8 cellular contexts compared by ENCODE assay signal in the genomic region with DNA sequence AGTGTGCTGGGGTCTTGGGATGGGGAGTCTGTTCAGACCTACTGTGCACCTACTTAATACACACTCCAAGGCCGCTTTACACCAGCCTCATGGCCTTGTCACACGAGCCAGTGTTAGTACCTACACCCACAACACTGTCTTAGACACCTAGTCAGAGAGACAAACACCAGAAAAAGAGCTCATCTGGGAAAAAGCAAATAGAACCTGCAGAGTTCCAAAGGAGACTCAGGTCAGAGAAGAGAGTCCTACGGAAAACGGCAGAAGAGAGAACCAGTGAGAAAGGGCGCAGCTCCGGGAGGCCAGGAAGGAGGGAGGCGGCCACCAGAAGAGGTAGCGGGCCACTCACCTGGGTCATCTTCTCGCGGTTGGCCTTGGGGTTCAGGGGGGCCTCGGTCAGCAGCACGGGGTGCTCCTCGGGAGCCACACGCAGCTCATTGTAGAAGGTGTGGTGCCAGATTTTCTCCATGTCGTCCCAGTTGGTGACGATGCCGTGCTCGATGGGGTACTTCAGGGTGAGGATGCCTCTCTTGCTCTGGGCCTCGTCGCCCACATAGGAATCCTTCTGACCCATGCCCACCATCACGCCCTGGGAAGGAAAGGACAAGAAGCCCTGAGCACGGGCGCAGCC. TPM values are rescaled to one million over a fixed set of nuclear protein-coding genes. Genes with fewer than 3 reads are reported as not detected.
A peak's percentile ranks its signal among the peaks of the same experiment; 100 is the strongest.
DNase-seq lines count a peak whose midpoint lies in the region; ATAC-seq and TF ChIP-seq lines count a peak whose summit lies in the region.

No MANE protein-coding gene starts in this region.

- no peak overlapping the region for H2BK12ac ChIP-seq in H9 (ENCODE audit: insufficient read length, low read depth, low read length)

- H3K9me3 ChIP-seq in H9 (ENCODE audit: control insufficient read depth, low read depth, low read length) (no peaks in the 10 kb centered on the region), left ventricle myocardium inferior (replicated peaks) (no peaks in the 10 kb centered on the region), skeletal muscle tissue (ENCODE audit: control insufficient read depth in 3 of 3, low read length in 3 of 3) (no peaks in the 10 kb centered on the region)

- no peak overlapping the region for H3K23ac ChIP-seq in H9 (ENCODE audit: insufficient read length, low read depth, low read length)

- peak overlapping the region; percentile 69 for H3K4me2 ChIP-seq in H9 (ENCODE audit: insufficient read depth, insufficient read length, low read length)

- POLR2A ChIA-PET in WTC11 (lab: Charles Lee) = interaction anchor here (0.9 to 1.0 kb wide), 2 partner anchors 10 to 136 kb away, joined by 3 read pairs; no protein-coding TSS in a partner anchor

- H3K27me3 Mint-ChIP-seq in H9 (ENCODE audit: low read depth) = peaks cover 33% of the 10 kb centered on the region
- peaks cover 6% of the 10 kb centered on the region; the same call in 1 of the 2 replicates for H3K27me3 Mint-ChIP-seq in WTC11 (ENCODE audit: low read depth)

- H3K27ac ChIP-seq in H9 (ENCODE audit: insufficient read length, low read depth, low read length) = peak overlapping the region; percentile 1
- peak overlapping the region; percentile 100 for H3K27ac ChIP-seq in left ventricle myocardium inferior (replicated peaks)
- H3K27ac ChIP-seq in skeletal muscle tissue (ENCODE audit: low read depth, low read length) = peak overlapping the region; percentile 100

- H3K79me2 ChIP-seq in H9 (ENCODE audit: insufficient read depth, low read length) = peaks cover 4% of the 10 kb centered on the region; the same call in 1 of the 2 replicates

- peak overlapping the region; percentile 92 for H3K9ac ChIP-seq in H9 (ENCODE audit: extremely low read depth, insufficient read length, low read length)
- peak overlapping the region; percentile 87 to 100 (median 98) for H3K9ac ChIP-seq in skeletal muscle tissue (ENCODE audit: low read depth in 1 of 3, low read length in 3 of 3)

- H3K56ac ChIP-seq in H9 (ENCODE audit: insufficient read length, low read depth, low read length) = no peak overlapping the region

- H3T11ph ChIP-seq in H9 (ENCODE audit: low read length) = no peak overlapping the region

- H4K8ac ChIP-seq in H9 (replicated peaks; ENCODE audit: insufficient read length, low read depth, low read length) = peak overlapping the region; percentile 70

- H4K20me1 ChIP-seq in H9 (ENCODE audit: control insufficient read depth, insufficient read depth, insufficient read length) = no peaks in the 10 kb centered on the region

- H3K9me3 Mint-ChIP-seq in H9 (peaks cover 2 to 13% of the 10 kb centered on the region in 2 experiments), WTC11 (no peaks in the 10 kb centered on the region)

- intact Hi-C loops in left ventricle myocardium inferior (cut with micrococcal nuclease) = no loop called here

- H3K4me3 ChIP-seq in left ventricle myocardium inferior (peak overlapping the region; percentile 98), skeletal muscle tissue (ENCODE audit: low read length in 3 of 3) (peak overlapping the region; percentile 92 to 99 (median 93))

- H3K4ac ChIP-seq in H9 (ENCODE audit: low read depth, low read length) = no peak overlapping the region; the same call in 1 of the 2 replicates

- no peak overlapping the region for H2BK15ac ChIP-seq in H9 (ENCODE audit: low read depth, low read length)

- H2AFZ ChIP-seq in H9 (ENCODE audit: low read length) = no peak overlapping the region

- no peak overlapping the region for H2BK20ac ChIP-seq in H9 (ENCODE audit: low read depth, low read length, poor library complexity, severe bottlenecking)

- no peak overlapping the region for H4K91ac ChIP-seq in H9 (ENCODE audit: insufficient read length, low read depth, low read length)

- peak overlapping the region; percentile 97 to 99 (median 97); a peak in 6 of 7 replicates for H3K27ac Mint-ChIP-seq in H9
- H3K27ac Mint-ChIP-seq in WTC11 = peak overlapping the region; percentile 99

- no peak overlapping the region for H4K5ac ChIP-seq in H9 (ENCODE audit: insufficient read length, low read depth, low read length)

- H3K4me3 Mint-ChIP-seq in H9 (peak overlapping the region; percentile 96 to 99), WTC11 (peak overlapping the region; percentile 94)

- WGBS in H9 (ENCODE audit: extremely low coverage, insufficient read length, low lambda C conversion rate) = no CpG with 5 or more reads among the region's 23 CpGs

- H3K27me3 ChIP-seq in H9 (ENCODE audit: insufficient read depth, low read length) (no peaks in the 10 kb centered on the region), left ventricle myocardium inferior (ENCODE audit: low read depth) (no peaks in the 10 kb centered on the region), skeletal muscle tissue (ENCODE audit: control insufficient read depth in 3 of 3, insufficient read depth in 3 of 3, low read length in 3 of 3) (no peaks in the 10 kb centered on the region)

- H3K14ac ChIP-seq in H9 (ENCODE audit: insufficient read depth, low read length) = peak overlapping the region; percentile 77

- H3K36me3 ChIP-seq in left ventricle myocardium inferior (peaks cover 53% of the 10 kb centered on the region), skeletal muscle tissue (ENCODE audit: control insufficient read depth in 3 of 3, insufficient read depth in 3 of 3, low read length in 3 of 3) (peaks cover 41 to 44% (median 42%) of the 10 kb centered on the region in 3 donors)

- peaks cover 5% of the 10 kb centered on the region for H3K23me2 ChIP-seq in H9 (ENCODE audit: insufficient read length, low read depth, low read length, poor library complexity, severe bottlenecking)

- H3K79me1 ChIP-seq in H9 (ENCODE audit: insufficient read depth, low read depth, low read length, poor library complexity, severe bottlenecking) = no peaks in the 10 kb centered on the region

- CTCF ChIA-PET in WTC11 (lab: Charles Lee) = interaction anchor here (0.6 kb wide), 1 partner anchor 39 kb away, joined by 3 read pairs; no protein-coding TSS in a partner anchor

- H3K18ac ChIP-seq in H9 (ENCODE audit: insufficient read length, low read depth, low read length) = peak overlapping the region; percentile 64

- TF ChIP-seq CTCF in H9 (conservative IDR thresholded peaks at IDR 0.05) = no peak
- TF ChIP-seq CTCF in WTC11 (IDR thresholded peaks at IDR 0.05) = no peak
- TF ChIP-seq CTCF in left ventricle myocardium inferior (IDR thresholded peaks at IDR 0.05; ENCODE audit: borderline replicate concordance) = no peak

- DNase-seq in H9 = no peak
- DNase-seq in WTC11 (ENCODE audit: low spot score) = no peak
- no peak for DNase-seq in left ventricle myocardium inferior
- no peak for DNase-seq in LoVo (ENCODE audit: low spot score)

- peaks cover 39 to 52% of the 10 kb centered on the region in 2 experiments for H3K4me1 Mint-ChIP-seq in H9
- H3K4me1 Mint-ChIP-seq in WTC11 = peaks cover 49% of the 10 kb centered on the region

- H3K4me1 ChIP-seq in H9 (ENCODE audit: insufficient read depth, low read length) = no peaks in the 10 kb centered on the region
- peaks cover 65% of the 10 kb centered on the region for H3K4me1 ChIP-seq in left ventricle myocardium inferior
- peaks cover 25 to 52% (median 35%) of the 10 kb centered on the region in 3 donors for H3K4me1 ChIP-seq in skeletal muscle tissue (ENCODE audit: control insufficient read depth in 3 of 3, insufficient read depth in 3 of 3, low read length in 3 of 3)

- H2BK120ac ChIP-seq in H9 (ENCODE audit: low read depth, low read length, poor library complexity, severe bottlenecking) = no peak overlapping the region

- H2BK5ac ChIP-seq in H9 (ENCODE audit: insufficient read length, low read length) = no peak overlapping the region

- H3K36me3 Mint-ChIP-seq in H9 (ENCODE audit: insufficient read depth in 1 of 3, low read depth in 3 of 3) = peaks cover 47 to 56% (median 53%) of the 10 kb centered on the region in 3 experiments
- peaks cover 52% of the 10 kb centered on the region for H3K36me3 Mint-ChIP-seq in WTC11

- H2AK5ac ChIP-seq in H9 (ENCODE audit: insufficient read length, low read length) = no peak overlapping the region

- ATAC-seq in WTC11 = no peak
- no peak for ATAC-seq in GM18867 (IDR thresholded peaks at IDR 0.05; ENCODE audit: unreplicated experiment)
- no peak for ATAC-seq in HG02678 (IDR thresholded peaks at IDR 0.05; ENCODE audit: unreplicated experiment)
- no peak for ATAC-seq in HG02571 (IDR thresholded peaks at IDR 0.05; ENCODE audit: unreplicated experiment)

TF ChIP-seq in WTC11, 78 proteins besides CTCF, POLR2A, EP300 and RAD21 (continues in another document):
- TF ChIP-seq ZNF138 (CRISPR knock-in tag; conservative IDR thresholded peaks at IDR 0.05) = no peak
- TF ChIP-seq, protein P1, sequence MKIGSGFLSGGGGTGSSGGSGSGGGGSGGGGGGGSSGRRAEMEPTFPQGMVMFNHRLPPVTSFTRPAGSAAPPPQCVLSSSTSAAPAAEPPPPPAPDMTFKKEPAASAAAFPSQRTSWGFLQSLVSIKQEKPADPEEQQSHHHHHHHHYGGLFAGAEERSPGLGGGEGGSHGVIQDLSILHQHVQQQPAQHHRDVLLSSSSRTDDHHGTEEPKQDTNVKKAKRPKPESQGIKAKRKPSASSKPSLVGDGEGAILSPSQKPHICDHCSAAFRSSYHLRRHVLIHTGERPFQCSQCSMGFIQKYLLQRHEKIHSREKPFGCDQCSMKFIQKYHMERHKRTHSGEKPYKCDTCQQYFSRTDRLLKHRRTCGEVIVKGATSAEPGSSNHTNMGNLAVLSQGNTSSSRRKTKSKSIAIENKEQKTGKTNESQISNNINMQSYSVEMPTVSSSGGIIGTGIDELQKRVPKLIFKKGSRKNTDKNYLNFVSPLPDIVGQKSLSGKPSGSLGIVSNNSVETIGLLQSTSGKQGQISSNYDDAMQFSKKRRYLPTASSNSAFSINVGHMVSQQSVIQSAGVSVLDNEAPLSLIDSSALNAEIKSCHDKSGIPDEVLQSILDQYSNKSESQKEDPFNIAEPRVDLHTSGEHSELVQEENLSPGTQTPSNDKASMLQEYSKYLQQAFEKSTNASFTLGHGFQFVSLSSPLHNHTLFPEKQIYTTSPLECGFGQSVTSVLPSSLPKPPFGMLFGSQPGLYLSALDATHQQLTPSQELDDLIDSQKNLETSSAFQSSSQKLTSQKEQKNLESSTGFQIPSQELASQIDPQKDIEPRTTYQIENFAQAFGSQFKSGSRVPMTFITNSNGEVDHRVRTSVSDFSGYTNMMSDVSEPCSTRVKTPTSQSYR (CRISPR knock-in tag; IDR thresholded peaks at IDR 0.05) = 0 out of 2 replicates have a peak, but pooled peaks have one; percentile 12
- no peak for TF ChIP-seq RORB (CRISPR knock-in tag; IDR thresholded peaks at IDR 0.05)

RNA-seq across cellular contexts. Expression of a gene that starts 1.5 kb away (rescaled TPM):
- total RNA-seq in H9 (2021) = 5,597 and 5,803 TPM in 2 replicates
- total RNA-seq in WTC11 (2021) = 4,967 to 5,221 TPM (median 5,193 TPM) in 3 replicates
- 633 TPM for total RNA-seq in left ventricle myocardium inferior
- 779 TPM for total RNA-seq in skeletal muscle tissue

RNA-seq across cellular contexts. Expression of a gene that starts 15.3 kb away (rescaled TPM):
- total RNA-seq in H9 (2021) (22.2 and 22.6 TPM in 2 replicates), WTC11 (2021) (18.9 to 22.0 TPM (median 21.8 TPM) in 3 replicates), left ventricle myocardium inferior (6.2 TPM), skeletal muscle tissue (2.6 TPM)

Comparison
In these comparisons a context has a peak if more than half of its experiments do, and no peak if none do; other contexts are left out.
1. H3K27ac ChIP-seq: peak in every context shown above with its lines; median percentile 100 in left ventricle myocardium inferior; 100 in skeletal muscle tissue; 1 in H9.